Comparison of ENCODE assay signal across 15 cellular contexts in genomic region chr4:126592088-126592487, GRCh38.
A peak's percentile ranks its signal among the peaks of the same experiment; 100 is the strongest.
DNase-seq lines count a peak whose midpoint lies in the region; ATAC-seq and TF ChIP-seq lines count a peak whose summit lies in the region.
"Had no signal": no experiment of that assay in that cellular context is flagged by ENCODE, and none has a peak within 500 bp of the region (broad histone marks: within the 10 kb centered on the region; RNA-seq: fewer than 3 reads in every experiment).

No MANE protein-coding gene starts in this region.

- TF ChIP-seq POLR2A in esophagus muscularis mucosa (IDR thresholded peaks at IDR 0.05; ENCODE audit: low read depth), result no peak

- peaks cover 22% of the 10 kb centered on the region for H3K9me3 Mint-ChIP-seq in neural crest cell

- H3K4me3 ChIP-seq in Panc1 (ENCODE audit: low read depth in 2 of 2, low read length in 2 of 2) (no peak overlapping the region), esophagus muscularis mucosa (no peak overlapping the region)
- H3K4me3 ChIP-seq: SK-N-MC had no signal

- H3K9me3 ChIP-seq in Panc1 (ENCODE audit: control insufficient read depth, insufficient read depth, low read depth, low read length) (no peaks in the 10 kb centered on the region), esophagus muscularis mucosa (no peaks in the 10 kb centered on the region)

- TF ChIP-seq CTCF in Panc1 (IDR thresholded peaks at IDR 0.05), result peak; percentile 15; the same call in 1 of the 2 replicates
- peak; percentile 22 to 57 (median 36) for TF ChIP-seq CTCF in esophagus muscularis mucosa (IDR thresholded peaks at IDR 0.05)
- peak; percentile 59 for TF ChIP-seq CTCF in neural crest cell (conservative IDR thresholded peaks at IDR 0.05)

- no peaks in the 10 kb centered on the region for H3K36me3 ChIP-seq in Panc1 (ENCODE audit: control insufficient read depth, insufficient read depth, low read length)
- H3K36me3 ChIP-seq in esophagus muscularis mucosa, result no peaks in the 10 kb centered on the region

- DNase-seq in EL (peak; percentile 8), Panc1 (ENCODE audit: low read depth, low spot score) (no peak), esophagus muscularis mucosa (ENCODE audit: extremely low spot score) (no peak), neural crest cell (ENCODE audit: low read depth, low spot score) (no peak), NCI-H446 (lab: John Stamatoyannopoulos, UW) (no peak), NCI-H2107 treated with DMSO at 0.1 percent for 48 hours (lab: John Stamatoyannopoulos, UW; ENCODE audit: unreplicated experiment) (no peak), NCI-H2107 (lab: John Stamatoyannopoulos, UW) (no peak)
- DNase-seq: activated CD8-positive, alpha-beta T cell treated with anti-CD3 and anti-CD28 coated beads for 36 hours; DND-41; effector memory CD4-positive, alpha-beta T cell; immature natural killer cell; NCI-H345 had no signal

- no peak overlapping the region for H3K27ac ChIP-seq in Panc1 (ENCODE audit: low read length)
- H3K27ac ChIP-seq in esophagus muscularis mucosa (replicated peaks in 1 of 4), result no peak overlapping the region
- H3K27ac ChIP-seq: SK-N-MC had no signal

- H3K27me3 ChIP-seq in Panc1 (ENCODE audit: control insufficient read depth, insufficient read depth, low read length) (no peaks in the 10 kb centered on the region), esophagus muscularis mucosa (no peaks in the 10 kb centered on the region)

- peaks cover 11% of the 10 kb centered on the region for H3K36me3 Mint-ChIP-seq in neural crest cell (ENCODE audit: low read depth)
- H3K36me3 Mint-ChIP-seq: activated naive CD8-positive, alpha-beta T cell; immature natural killer cell had no signal

- intact Hi-C loops in Panc1 (cut with micrococcal nuclease; ENCODE audit: unreplicated experiment) (loop anchor here (10.0 kb wide), 1 partner anchor 367 kb away; no protein-coding TSS in a partner anchor), esophagus muscularis mucosa (cut with DNase I) (no loop called here)

- POLR2A ChIA-PET in Panc1 (lab: Charles Lee), result no interaction called here

- WGBS in esophagus muscularis mucosa, result 63% methylated on average over 3 of the region's 3 CpGs

- CTCF ChIA-PET in Panc1 (lab: Charles Lee), result no interaction called here

- no TSS peak for BruUV-seq in Panc1 (replicated peaks; lab: Mats Ljungman, UMichigan)

- H3K4me1 ChIP-seq in Panc1 (ENCODE audit: control insufficient read depth, insufficient read depth, low read length), result no peaks in the 10 kb centered on the region
- no peaks in the 10 kb centered on the region for H3K4me1 ChIP-seq in esophagus muscularis mucosa

- H3K4me3 Mint-ChIP-seq in neural crest cell, result no peak overlapping the region
- H3K4me3 Mint-ChIP-seq: activated CD8-positive, alpha-beta T cell treated with anti-CD3 and anti-CD28 coated beads for 36 hours; activated naive CD8-positive, alpha-beta T cell; immature natural killer cell had no signal

- H3K27me3 Mint-ChIP-seq in neural crest cell (ENCODE audit: low read depth), result no peaks in the 10 kb centered on the region
- H3K27me3 Mint-ChIP-seq: activated CD8-positive, alpha-beta T cell treated with anti-CD3 and anti-CD28 coated beads for 36 hours; activated naive CD8-positive, alpha-beta T cell had no signal

- ATAC-seq in Panc1 (no peak), HG03280 (IDR thresholded peaks at IDR 0.05; ENCODE audit: unreplicated experiment) (no peak)
- ATAC-seq: activated CD8-positive, alpha-beta T cell treated with anti-CD3 and anti-CD28 coated beads for 36 hours had no signal

- no peak for TF ChIP-seq EP300 in esophagus muscularis mucosa (IDR thresholded peaks at IDR 0.05)

- in situ Hi-C loops in Panc1 (cut with HindIII; ENCODE audit: low pct_unique_long_range_greater_than_20kb, low sequenced_read_pairs), result no loop called here

- H3K27ac Mint-ChIP-seq in neural crest cell (ENCODE audit: unreplicated experiment), result no peak overlapping the region
- H3K27ac Mint-ChIP-seq: activated CD8-positive, alpha-beta T cell treated with anti-CD3 and anti-CD28 coated beads for 36 hours; activated naive CD8-positive, alpha-beta T cell; immature natural killer cell had no signal

- H3K4me1 Mint-ChIP-seq in neural crest cell, result no peaks in the 10 kb centered on the region
- H3K4me1 Mint-ChIP-seq: immature natural killer cell had no signal
